8 cellular contexts compared by ENCODE assay signal in the genomic region with DNA sequence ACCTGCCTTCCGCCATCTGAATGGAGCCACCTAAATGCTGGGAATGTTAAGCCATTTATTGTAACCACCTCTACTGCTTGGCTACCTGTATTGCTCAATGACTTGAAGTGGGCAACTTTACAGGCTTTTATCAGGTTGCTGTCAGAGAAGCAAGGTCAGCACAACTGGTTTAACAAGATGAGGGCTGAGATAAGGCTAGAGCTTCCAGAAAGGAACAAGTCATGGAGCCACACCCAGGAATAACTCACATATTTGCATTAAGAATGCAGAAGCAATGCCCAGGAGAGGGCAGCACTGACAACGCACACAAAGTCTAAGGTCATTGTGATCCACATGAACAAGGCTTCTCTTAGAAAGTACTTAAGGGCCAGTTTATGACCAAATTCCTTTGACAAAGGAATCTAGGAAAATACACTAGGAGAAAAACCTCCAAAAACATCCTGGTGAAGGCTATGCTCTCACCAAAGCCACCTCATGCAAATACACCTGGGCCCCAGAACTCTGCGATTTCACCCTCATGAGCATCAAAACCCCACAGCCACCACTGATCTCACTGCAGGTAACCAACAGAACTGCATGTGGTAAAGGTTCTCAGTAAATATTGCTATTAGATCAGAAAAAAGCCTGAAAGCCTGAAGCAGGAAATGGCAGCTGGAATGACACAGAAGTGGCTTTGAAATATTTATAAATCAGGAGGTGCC. TPM values are rescaled to one million over a fixed set of nuclear protein-coding genes. Genes with fewer than 3 reads are reported as not detected.
DNase-seq lines count a peak whose midpoint lies in the region; ATAC-seq and TF ChIP-seq lines count a peak whose summit lies in the region.

No MANE protein-coding gene starts in this region.

- TF ChIP-seq CTCF in AG10803 (conservative IDR thresholded peaks at IDR 0.05; ENCODE audit: low read length) (peak; percentile 56), GM13977 (IDR thresholded peaks at IDR 0.05; ENCODE audit: extremely low read depth, insufficient read depth, missing control alignments) (peak; percentile 71)

- in situ Hi-C loops in GM13977 (cut with MboI; ENCODE audit: low pct_unique_long_range_greater_than_20kb, low sequenced_read_pairs, unreplicated experiment), result loop anchor here (25.0 kb wide), 1 partner anchor 455 kb away; no protein-coding TSS in a partner anchor

- peak overlapping the region; percentile 22 for H3K27ac Mint-ChIP-seq in activated naive CD8-positive, alpha-beta T cell treated with anti-CD3 and anti-CD28 coated beads, Interleukin-2, amount 50 U/mL, for 24 hours
- peak overlapping the region; percentile 20 for H3K27ac Mint-ChIP-seq in stimulated activated effector memory CD8-positive, alpha-beta T cell treated with anti-CD3 and anti-CD28 coated beads, Interleukin-12 subunit alpha, Interleukin-12 subunit beta, amount 100 ng/mL, for 72 hours

- H3K36me3 Mint-ChIP-seq in activated naive CD8-positive, alpha-beta T cell treated with anti-CD3 and anti-CD28 coated beads, Interleukin-2, amount 50 U/mL, for 24 hours (ENCODE audit: low read depth), result no peaks in the 10 kb centered on the region
- H3K36me3 Mint-ChIP-seq in stimulated activated effector memory CD8-positive, alpha-beta T cell treated with anti-CD3 and anti-CD28 coated beads, Interleukin-12 subunit alpha, Interleukin-12 subunit beta, amount 100 ng/mL, for 72 hours, result no peaks in the 10 kb centered on the region

- DNase-seq in AG10803 (ENCODE audit: low read depth) (peak; percentile 77), GM13977 (ENCODE audit: low spot score) (no peak), NCI-H460 (ENCODE audit: extremely low read depth, low read depth) (peak; percentile 63), iPS DF 4.7 (ENCODE audit: extremely low read depth, low spot score) (peak; percentile 25), NK-92 (lab: John Stamatoyannopoulos, UW; ENCODE audit: unreplicated experiment) (no peak)
- DNase-seq in activated naive CD8-positive, alpha-beta T cell treated with anti-CD3 and anti-CD28 coated beads, Interleukin-2, amount 50 U/mL, for 24 hours, result peak; percentile 8
- DNase-seq in stimulated activated effector memory CD8-positive, alpha-beta T cell treated with anti-CD3 and anti-CD28 coated beads, Interleukin-12 subunit alpha, Interleukin-12 subunit beta, amount 100 ng/mL, for 72 hours (ENCODE audit: low spot score in 2 of 2), result no peak

- H3K4me3 ChIP-seq in AG10803 (ENCODE audit: low read length), result no peak overlapping the region

- ATAC-seq in HG02870 (IDR thresholded peaks at IDR 0.05; ENCODE audit: unreplicated experiment), result peak; percentile 90
- ATAC-seq in activated naive CD8-positive, alpha-beta T cell treated with anti-CD3 and anti-CD28 coated beads, Interleukin-2, amount 50 U/mL, for 24 hours, result no peak
- ATAC-seq in stimulated activated effector memory CD8-positive, alpha-beta T cell treated with anti-CD3 and anti-CD28 coated beads, Interleukin-12 subunit alpha, Interleukin-12 subunit beta, amount 100 ng/mL, for 72 hours, result no peak

- H3K4me1 Mint-ChIP-seq in activated naive CD8-positive, alpha-beta T cell treated with anti-CD3 and anti-CD28 coated beads, Interleukin-2, amount 50 U/mL, for 24 hours, result peaks cover 20% of the 10 kb centered on the region
- H3K4me1 Mint-ChIP-seq in stimulated activated effector memory CD8-positive, alpha-beta T cell treated with anti-CD3 and anti-CD28 coated beads, Interleukin-12 subunit alpha, Interleukin-12 subunit beta, amount 100 ng/mL, for 72 hours, result peaks cover 18% of the 10 kb centered on the region

- no peaks in the 10 kb centered on the region for H3K27me3 Mint-ChIP-seq in activated naive CD8-positive, alpha-beta T cell treated with anti-CD3 and anti-CD28 coated beads, Interleukin-2, amount 50 U/mL, for 24 hours

- H3K4me3 Mint-ChIP-seq in activated naive CD8-positive, alpha-beta T cell treated with anti-CD3 and anti-CD28 coated beads, Interleukin-2, amount 50 U/mL, for 24 hours, result no peak overlapping the region
- H3K4me3 Mint-ChIP-seq in stimulated activated effector memory CD8-positive, alpha-beta T cell treated with anti-CD3 and anti-CD28 coated beads, Interleukin-12 subunit alpha, Interleukin-12 subunit beta, amount 100 ng/mL, for 72 hours, result no peak overlapping the region

- H3K9me3 Mint-ChIP-seq in activated naive CD8-positive, alpha-beta T cell treated with anti-CD3 and anti-CD28 coated beads, Interleukin-2, amount 50 U/mL, for 24 hours, result no peaks in the 10 kb centered on the region
- no peaks in the 10 kb centered on the region for H3K9me3 Mint-ChIP-seq in stimulated activated effector memory CD8-positive, alpha-beta T cell treated with anti-CD3 and anti-CD28 coated beads, Interleukin-12 subunit alpha, Interleukin-12 subunit beta, amount 100 ng/mL, for 72 hours

RNA-seq across cellular contexts. Expression of gene STS, which starts 15.0 kb away (rescaled TPM):
- 1.5 and 1.9 TPM in 2 replicates for total RNA-seq in NCI-H460 (2014; rRNA removed; shearing (Covaris generic))
- 0.33 and 1.1 TPM in 2 replicates for polyA plus RNA-seq in NCI-H460 (2014; cell fraction: nucleus; rRNA removed)

RNA-seq across cellular contexts. Expression of gene PUDP, which starts 15.5 kb away (rescaled TPM):
- total RNA-seq in NCI-H460 (2014; rRNA removed; shearing (Covaris generic)), result 8.2 and 9.8 TPM in 2 replicates
- polyA plus RNA-seq in NCI-H460 (2014; cell fraction: nucleus; rRNA removed), result 5.3 and 28.9 TPM in 2 replicates

Comparison
In these comparisons a context has a peak if more than half of its experiments do, and no peak if none do; other contexts are left out.
1. DNase-seq: peak in AG10803 (single experiment), NCI-H460 (single experiment), activated naive CD8-positive, alpha-beta T cell treated with anti-CD3 and anti-CD28 coated beads, Interleukin-2, amount 50 U/mL, for 24 hours (single experiment) and iPS DF 4.7 (single experiment); none in GM13977 (single experiment), stimulated activated effector memory CD8-positive, alpha-beta T cell treated with anti-CD3 and anti-CD28 coated beads, Interleukin-12 subunit alpha, Interleukin-12 subunit beta, amount 100 ng/mL, for 72 hours (0 of 2) and NK-92 (single experiment).